In genomic region chr11:126268361-126268707, GRCh38 we compare ENCODE assay signal across 6 cellular contexts. TPM values are rescaled to one million over a fixed set of nuclear protein-coding genes. Genes with fewer than 3 reads are reported as not detected.
DNase-seq lines count a peak whose midpoint lies in the region; ATAC-seq lines count a peak whose summit lies in the region.

No MANE protein-coding gene starts in this region.

- H3K4me1 Mint-ChIP-seq in T-helper 2 cell treated with Interferon-gamma antibody and Interleukin-4, amounts not matched to agents 5 μg/mL and 100 μg/mL, for 36 hours (ENCODE audit: low read depth): peaks cover 20% of the 10 kb centered on the region
- H3K4me1 Mint-ChIP-seq in naive B cell: peaks cover 22 to 45% (median 30%) of the 10 kb centered on the region in 3 donors

- peaks cover 56% of the 10 kb centered on the region for H3K36me3 Mint-ChIP-seq in T-helper 2 cell treated with Interferon-gamma antibody and Interleukin-4, amounts not matched to agents 5 μg/mL and 100 μg/mL, for 36 hours (ENCODE audit: low read depth)
- peaks cover 16 to 19% of the 10 kb centered on the region in 2 donors for H3K36me3 Mint-ChIP-seq in naive B cell

- H3K4me3 Mint-ChIP-seq in T-helper 2 cell treated with Interferon-gamma antibody and Interleukin-4, amounts not matched to agents 5 μg/mL and 100 μg/mL, for 36 hours: peak overlapping the region; percentile 98
- H3K4me3 Mint-ChIP-seq in naive B cell: peak overlapping the region; percentile 98 to 100 (median 99)

- peak overlapping the region; percentile 86 for H3K27ac ChIP-seq in angular gyrus (ENCODE audit: low read depth, low read length)

- H3K27me3 Mint-ChIP-seq in T-helper 2 cell treated with Interferon-gamma antibody and Interleukin-4, amounts not matched to agents 5 μg/mL and 100 μg/mL, for 36 hours (ENCODE audit: low read depth): no peaks in the 10 kb centered on the region
- H3K27me3 Mint-ChIP-seq in naive B cell: no peaks in the 10 kb centered on the region

- H3K9me3 Mint-ChIP-seq in T-helper 2 cell treated with Interferon-gamma antibody and Interleukin-4, amounts not matched to agents 5 μg/mL and 100 μg/mL, for 36 hours: no peaks in the 10 kb centered on the region
- no peaks in the 10 kb centered on the region for H3K9me3 Mint-ChIP-seq in naive B cell

- ATAC-seq in naive B cell (ENCODE audit: low read depth in 2 of 2): peak in 1 of 2 donors; percentile 0

- DNase-seq in T-helper 2 cell treated with Interferon-gamma antibody and Interleukin-4, amounts not matched to agents 5 μg/mL and 100 μg/mL, for 36 hours (ENCODE audit: low spot score): no peak
- no peak for DNase-seq in T-helper 2 cell
- peak; percentile 15 for DNase-seq in naive B cell
- no peak for DNase-seq in stimulated activated CD4-positive, alpha-beta T cell treated with anti-CD3 and anti-CD28 coated beads, Interleukin-12 subunit alpha, Interleukin-12 subunit beta, amount 100 ng/mL, for 4 hours
- no peak for DNase-seq in HT-29 (ENCODE audit: low spot score)

- peak overlapping the region; percentile 98 for H3K27ac Mint-ChIP-seq in T-helper 2 cell treated with Interferon-gamma antibody and Interleukin-4, amounts not matched to agents 5 μg/mL and 100 μg/mL, for 36 hours
- peak overlapping the region; percentile 99 to 100 (median 99) for H3K27ac Mint-ChIP-seq in naive B cell

RNA-seq across cellular contexts. Expression of gene SRPRA, which starts 0.4 kb away (rescaled TPM):
- 100 to 1,000 TPM in 1 of 6 donors, 10 to 100 TPM in 5; 55.5 to 102 (median 80.5) TPM for polyA plus RNA-seq in naive B cell (ENCODE audit: low read depth in 6 of 6)
- total RNA-seq in HT-29 (2014; rRNA removed; shearing (Covaris generic)): 125 and 126 TPM in 2 replicates

RNA-seq across cellular contexts. Expression of gene FOXRED1, which starts 0.6 kb away (rescaled TPM):
- 10 to 100 TPM; 15.8 to 39.0 (median 19.8) TPM for polyA plus RNA-seq in naive B cell (ENCODE audit: low read depth in 6 of 6)
- total RNA-seq in HT-29 (2014; rRNA removed; shearing (Covaris generic)): 38.2 and 42.6 TPM in 2 replicates

RNA-seq across cellular contexts. Expression of gene TIRAP, which starts 14.6 kb away (rescaled TPM):
- polyA plus RNA-seq in naive B cell (ENCODE audit: low read depth in 6 of 6): 10 to 100 TPM in 3 of 6 donors, 1 to 10 TPM in 3; 4.9 to 11.2 (median 9.9) TPM
- 11.6 and 12.3 TPM in 2 replicates for total RNA-seq in HT-29 (2014; rRNA removed; shearing (Covaris generic))

RNA-seq across cellular contexts. Expression of gene DCPS, which starts 35.5 kb away (rescaled TPM):
- 10 to 100 TPM; 28.4 to 49.1 (median 39.5) TPM for polyA plus RNA-seq in naive B cell (ENCODE audit: low read depth in 6 of 6)
- total RNA-seq in HT-29 (2014; rRNA removed; shearing (Covaris generic)): 51.0 and 63.2 TPM in 2 replicates

RNA-seq across cellular contexts. Expression of gene FAM118B, which starts 56.8 kb away (rescaled TPM):
- polyA plus RNA-seq in naive B cell (ENCODE audit: low read depth in 6 of 6): 10 to 100 TPM in 5 of 6 donors, 1 to 10 TPM in 1; 9.7 to 15.2 (median 11.8) TPM
- 16.3 and 20.8 TPM in 2 replicates for total RNA-seq in HT-29 (2014; rRNA removed; shearing (Covaris generic))
